Comparison of ENCODE assay signal across 28 cellular contexts in genomic region chr1:179935909-179936496, GRCh38. TPM values are rescaled to one million over a fixed set of nuclear protein-coding genes. Genes with fewer than 3 reads are reported as not detected.
A peak's percentile ranks its signal among the peaks of the same experiment; 100 is the strongest.
DNase-seq lines count a peak whose midpoint lies in the region; ATAC-seq and TF ChIP-seq lines count a peak whose summit lies in the region.
"Had no signal": no experiment of that assay in that cellular context is flagged by ENCODE, and none has a peak within 500 bp of the region (broad histone marks: within the 10 kb centered on the region; RNA-seq: fewer than 3 reads in every experiment).

No MANE protein-coding gene starts in this region.

- intact Hi-C loops in Right ventricle myocardium inferior (cut with DNase I), result no loop called here

- peak; percentile 56 for ATAC-seq in GM19372 (IDR thresholded peaks at IDR 0.05; ENCODE audit: low read depth, unreplicated experiment)
- ATAC-seq in HG02885 (IDR thresholded peaks at IDR 0.05; ENCODE audit: poor library complexity, unreplicated experiment), result peak; percentile 51
- ATAC-seq in Right ventricle myocardium inferior, result no peak
- no peak for ATAC-seq in GM18867 (IDR thresholded peaks at IDR 0.05; ENCODE audit: unreplicated experiment)
- ATAC-seq: left cardiac atrium had no signal

- DNase-seq in GM10266 (ENCODE audit: extremely low spot score) (peak; percentile 28), Right ventricle myocardium inferior (ENCODE audit: missing footprints) (no peak), DMS114 treated with DMSO at 0.1 percent for 48 hours (lab: John Stamatoyannopoulos, UW; ENCODE audit: unreplicated experiment) (no peak), midbrain (lab: John Stamatoyannopoulos, UW) (no peak)
- DNase-seq: activated CD4-positive, alpha-beta memory T cell treated with anti-CD3 and anti-CD28 coated beads, Interleukin-2, amount 10 ng/mL, durations not matched to agents 7 days and 5 days; activated CD4-positive, alpha-beta T cell treated with anti-CD3 and anti-CD28 coated beads for 1 hour; activated CD8-positive, alpha-beta memory T cell treated with anti-CD3 and anti-CD28 coated beads, Interleukin-2, amount 50 U/mL, for 48 hours; activated naive CD4-positive, alpha-beta T cell treated with Interleukin-2 at 50 U/mL for 16 hours; caudate nucleus; CD4-positive, CD25-positive, alpha-beta regulatory T cell; effector CD8-positive, alpha-beta T cell; immature natural killer cell; Kasumi-1; left cardiac atrium; mammary epithelial cell; NCI-H2107; NCI-H748 treated with DMSO at 0.1 percent for 48 hours; ovary; small intestine; stimulated activated naive CD4-positive, alpha-beta T cell treated with Interleukin-2 at 50 U/mL for 16 hours; T-helper 1 cell had no signal

- TF ChIP-seq CTCF in GM10266 (IDR thresholded peaks at IDR 0.05; ENCODE audit: control insufficient read depth, insufficient read depth, low read depth, missing control alignments) (no peak), VCaP (conservative IDR thresholded peaks at IDR 0.05) (no peak)

- H3K27ac ChIP-seq in VCaP, result peak overlapping the region; percentile 51
- H3K27ac ChIP-seq: coronary artery, ovary, RWPE1, suprapubic skin had no signal

RNA-seq across cellular contexts. Expression of gene CEP350, which starts 18.6 kb away (rescaled TPM):
- 27.1 TPM for total RNA-seq in Right ventricle myocardium inferior

RNA-seq across cellular contexts. Expression of gene TOR1AIP1, which starts 53.9 kb away (rescaled TPM):
- total RNA-seq in Right ventricle myocardium inferior, result 41.9 TPM

RNA-seq across cellular contexts. Expression of gene TOR1AIP2, which starts 58.4 kb away (rescaled TPM):
- 48.8 TPM for total RNA-seq in Right ventricle myocardium inferior

Comparison
In these comparisons a context has a peak if more than half of its experiments do, and no peak if none do; other contexts are left out.
1. ATAC-seq: peak in GM19372 (single experiment) and HG02885 (single experiment); none in Right ventricle myocardium inferior (single experiment) and GM18867 (single experiment).